In genomic region chr17:4304417-4305027, GRCh38 we compare ENCODE assay signal across 8 cellular contexts. TPM values are rescaled to one million over a fixed set of nuclear protein-coding genes. Genes with fewer than 3 reads are reported as not detected.
A peak's percentile ranks its signal among the peaks of the same experiment; 100 is the strongest.
DNase-seq lines count a peak whose midpoint lies in the region; ATAC-seq and TF ChIP-seq lines count a peak whose summit lies in the region.

No MANE protein-coding gene starts in this region.

- no peak overlapping the region for H3K27ac Mint-ChIP-seq in activated CD8-positive, alpha-beta memory T cell treated with anti-CD3 and anti-CD28 coated beads, Interleukin-2, amount 10 ng/mL, durations not matched to agents 7 days and 5 days

- H3K27me3 ChIP-seq in uterus: no peaks in the 10 kb centered on the region

- DNase-seq in ACHN (peak; percentile 57), GM13976 (ENCODE audit: low spot score) (peak; percentile 58), NCI-H526 treated with DMSO at 0.1 percent for 48 hours (lab: John Stamatoyannopoulos, UW) (peak; percentile 9), fibroblast of mammary gland (ENCODE audit: low read depth) (peak; percentile 62), omental fat pad (ENCODE audit: low spot score) (peak; percentile 45), uterus (peak; percentile 24 to 46), GM19238 (ENCODE audit: insufficient read length, low spot score) (no peak)
- peak; percentile 65 for DNase-seq in activated CD8-positive, alpha-beta memory T cell treated with anti-CD3 and anti-CD28 coated beads, Interleukin-2, amount 10 ng/mL, durations not matched to agents 7 days and 5 days

- TF ChIP-seq CTCF in GM13976 (IDR thresholded peaks at IDR 0.05; ENCODE audit: borderline replicate concordance, control extremely low read depth, extremely low read depth, insufficient read depth, missing control alignments) (peak; percentile 59), fibroblast of mammary gland (conservative IDR thresholded peaks at IDR 0.05; ENCODE audit: control insufficient read depth, insufficient read depth, low read depth, low read length) (peak; percentile 81), omental fat pad (IDR thresholded peaks at IDR 0.05) (no peak), uterus (IDR thresholded peaks at IDR 0.05) (peak; percentile 53 to 71 (median 62))

- H3K27me3 Mint-ChIP-seq in activated CD8-positive, alpha-beta memory T cell treated with anti-CD3 and anti-CD28 coated beads, Interleukin-2, amount 10 ng/mL, durations not matched to agents 7 days and 5 days: no peaks in the 10 kb centered on the region

- no peaks in the 10 kb centered on the region for H3K36me3 ChIP-seq in uterus

- H3K9me3 ChIP-seq in uterus: no peaks in the 10 kb centered on the region

- ATAC-seq in activated CD8-positive, alpha-beta memory T cell treated with anti-CD3 and anti-CD28 coated beads, Interleukin-2, amount 10 ng/mL, durations not matched to agents 7 days and 5 days: peak; percentile 87
- ATAC-seq in omental fat pad (ENCODE audit: low FRiP score): no peak

- CTCF ChIA-PET in activated CD8-positive, alpha-beta memory T cell treated with anti-CD3 and anti-CD28 coated beads, Interleukin-2, amount 10 ng/mL, durations not matched to agents 7 days and 5 days (lab: Charles Lee): interaction anchor here (0.7 to 2.9 kb wide), 17 partner anchors 9 to 352 kb away, joined by 3 to 9 read pairs (median 4); no protein-coding TSS in a partner anchor

- no peaks in the 10 kb centered on the region for H3K4me1 ChIP-seq in uterus

- no peak overlapping the region for H3K4me3 Mint-ChIP-seq in activated CD8-positive, alpha-beta memory T cell treated with anti-CD3 and anti-CD28 coated beads, Interleukin-2, amount 10 ng/mL, durations not matched to agents 7 days and 5 days

- H3K4me1 Mint-ChIP-seq in activated CD8-positive, alpha-beta memory T cell treated with anti-CD3 and anti-CD28 coated beads, Interleukin-2, amount 10 ng/mL, durations not matched to agents 7 days and 5 days: peaks cover 13% of the 10 kb centered on the region

- no peak overlapping the region for H3K27ac ChIP-seq in uterus

- intact Hi-C loops in uterus (cut with DNase I; ENCODE audit: low total_unique reads): no loop called here

- TF ChIP-seq POLR2A in uterus (IDR thresholded peaks at IDR 0.05): no peak

- no peaks in the 10 kb centered on the region for H3K9me3 Mint-ChIP-seq in activated CD8-positive, alpha-beta memory T cell treated with anti-CD3 and anti-CD28 coated beads, Interleukin-2, amount 10 ng/mL, durations not matched to agents 7 days and 5 days (ENCODE audit: low read depth)

- H3K36me3 Mint-ChIP-seq in activated CD8-positive, alpha-beta memory T cell treated with anti-CD3 and anti-CD28 coated beads, Interleukin-2, amount 10 ng/mL, durations not matched to agents 7 days and 5 days: peaks cover 14% of the 10 kb centered on the region

- H3K4me3 ChIP-seq in fibroblast of mammary gland (ENCODE audit: control insufficient read depth, low read depth, low read length) (no peak overlapping the region), uterus (no peak overlapping the region)

- in situ Hi-C loops in ACHN (cut with HindIII; ENCODE audit: low pct_ligation_motif_present, low pct_unique_long_range_greater_than_20kb, low sequenced_read_pairs) (no loop called here), GM13976 (cut with MboI; ENCODE audit: low sequenced_read_pairs, unreplicated experiment) (no loop called here)

RNA-seq across cellular contexts. Expression of gene ANKFY1, which starts 40.7 kb away (rescaled TPM):
- 100 to 1,000 TPM in 1 of 2 experiments, 10 to 100 TPM in 1; 63.8 to 103 TPM for total RNA-seq in activated CD8-positive, alpha-beta memory T cell treated with anti-CD3 and anti-CD28 coated beads, Interleukin-2, amount 10 ng/mL, durations not matched to agents 7 days and 5 days
- total RNA-seq in omental fat pad: 10 to 100 TPM; 34.2 to 59.0 (median 40.6) TPM
- 10 to 100 TPM; 17.6 to 69.5 (median 52.8) TPM for total RNA-seq in uterus

Comparison
In these comparisons a context has a peak if more than half of its experiments do, and no peak if none do; other contexts are left out.
1. CTCF ChIP-seq: peak in GM13976 (single experiment), fibroblast of mammary gland (single experiment) and uterus (4 of 4); none in omental fat pad (0 of 3).